ENCODE assay signal across 1 cellular context in genomic region chr13:97976551-97977375, GRCh38.
TF ChIP-seq lines count a peak whose summit lies in the region.

No MANE protein-coding gene starts in this region.

TF ChIP-seq in HEK293, 187 proteins besides CTCF, POLR2A, EP300 and RAD21 (continued from another document):
- TF ChIP-seq ZBTB11 (tag by site-specific recombination; conservative IDR thresholded peaks at IDR 0.05; ENCODE audit: low read depth): peak; percentile 38; the same call in 1 of the 2 replicates
- TF ChIP-seq PATZ1 (tag by site-specific recombination; IDR thresholded peaks at IDR 0.05): 0 out of 2 replicates have a peak, but pooled peaks have one; percentile 25
- peak; percentile 69 for TF ChIP-seq ZNF501 (tag by site-specific recombination; IDR thresholded peaks at IDR 0.05)
- peak; percentile 26 for TF ChIP-seq SP2 (tag by site-specific recombination; IDR thresholded peaks at IDR 0.05)
- no peak for TF ChIP-seq ZNF26 (tag by site-specific recombination; IDR thresholded peaks at IDR 0.05)
- TF ChIP-seq ZNF335 (tag by site-specific recombination; conservative IDR thresholded peaks at IDR 0.05): 0 out of 2 replicates have a peak, but pooled peaks have one; percentile 39
- peak; percentile 68 for TF ChIP-seq ZBTB26 (tag by site-specific recombination; optimal IDR thresholded peaks at IDR 0.05)
- peak; percentile 14; the same call in 1 of the 2 replicates for TF ChIP-seq ZNF366 (tag by site-specific recombination; conservative IDR thresholded peaks at IDR 0.05)
- TF ChIP-seq EGR2 (tag by site-specific recombination; IDR thresholded peaks at IDR 0.05; ENCODE audit: low read depth): 0 out of 2 replicates have a peak, but pooled peaks have one; percentile 23
- 0 out of 2 replicates have a peak, but pooled peaks have one; percentile 10 for TF ChIP-seq ZNF596 (tag by site-specific recombination; IDR thresholded peaks at IDR 0.05)
- TF ChIP-seq ZFHX2 (tag by site-specific recombination; conservative IDR thresholded peaks at IDR 0.05): peak; percentile 41; the same call in 1 of the 2 replicates
- 0 out of 2 replicates have a peak, but pooled peaks have one; percentile 10 for TF ChIP-seq BCL6B (tag by site-specific recombination; IDR thresholded peaks at IDR 0.05)
- no peak for TF ChIP-seq PRDM6 (tag by site-specific recombination; IDR thresholded peaks at IDR 0.05)
- peak; percentile 92 for TF ChIP-seq ZNF341 (tag by site-specific recombination; IDR thresholded peaks at IDR 0.05; ENCODE audit: low read depth)
- TF ChIP-seq ZBTB20 (tag by site-specific recombination; IDR thresholded peaks at IDR 0.05): peak; percentile 43; the same call in 1 of the 2 replicates
- TF ChIP-seq ZNF600 (tag by site-specific recombination; IDR thresholded peaks at IDR 0.05): peak; percentile 58; the same call in 1 of the 2 replicates
